14 cellular contexts compared by ENCODE assay signal in genomic region chr11:56945526-56945925, GRCh38. TPM values are rescaled to one million over a fixed set of nuclear protein-coding genes. Genes with fewer than 3 reads are reported as not detected.
"Had no signal": no experiment of that assay in that cellular context is flagged by ENCODE, and none has a peak within 500 bp of the region (broad histone marks: within the 10 kb centered on the region; RNA-seq: fewer than 3 reads in every experiment).

No MANE protein-coding gene starts in this region.

RNA-seq across cellular contexts. Expression of gene OR5AK2, which starts 43.2 kb away (rescaled TPM):
- total RNA-seq: activated B cell treated with CpG ODN at 0.5 μM for 24 hours; activated CD4-positive, alpha-beta memory T cell treated with anti-CD3 and anti-CD28 coated beads for 36 hours; activated CD4-positive, alpha-beta memory T cell treated with anti-CD3 and anti-CD28 coated beads, Interleukin-2, amount 10 ng/mL, durations not matched to agents 7 days and 5 days; activated CD4-positive, alpha-beta T cell treated with anti-CD3 and anti-CD28 coated beads for 36 hours; activated CD4-positive, alpha-beta T cell treated with anti-CD3 and anti-CD28 coated beads, Interleukin-2, amount 10 ng/mL, durations not matched to agents 24 days and 14 days; activated CD4-positive, alpha-beta T cell treated with anti-CD3 and anti-CD28 coated beads, Interleukin-2, amount 10 ng/mL, durations not matched to agents 7 days and 5 days; activated CD8-positive, alpha-beta memory T cell treated with anti-CD3 and anti-CD28 coated beads for 36 hours; activated CD8-positive, alpha-beta memory T cell treated with anti-CD3 and anti-CD28 coated beads, Interleukin-2, amount 10 ng/mL, durations not matched to agents 7 days and 5 days; activated CD8-positive, alpha-beta T cell treated with anti-CD3 and anti-CD28 coated beads for 36 hours; activated CD8-positive, alpha-beta T cell treated with anti-CD3 and anti-CD28 coated beads, Interleukin-2, amount 10 ng/mL, durations not matched to agents 7 days and 5 days; T-helper 1 cell treated with Interleukin-12 subunit alpha and Interleukin-12 subunit beta and Interleukin-4 antibody, amounts not matched to agents 30 ng/mL and 1 ng/mL, for 36 hours; T-helper 17 cell; T-helper 2 cell treated with Interferon-gamma antibody and Interleukin-4, amounts not matched to agents 100 ng/mL and 5 ng/mL, for 36 hours; WTC11 had no signal
